Comparison of ENCODE assay signal across 1 cellular context in the genomic region with DNA sequence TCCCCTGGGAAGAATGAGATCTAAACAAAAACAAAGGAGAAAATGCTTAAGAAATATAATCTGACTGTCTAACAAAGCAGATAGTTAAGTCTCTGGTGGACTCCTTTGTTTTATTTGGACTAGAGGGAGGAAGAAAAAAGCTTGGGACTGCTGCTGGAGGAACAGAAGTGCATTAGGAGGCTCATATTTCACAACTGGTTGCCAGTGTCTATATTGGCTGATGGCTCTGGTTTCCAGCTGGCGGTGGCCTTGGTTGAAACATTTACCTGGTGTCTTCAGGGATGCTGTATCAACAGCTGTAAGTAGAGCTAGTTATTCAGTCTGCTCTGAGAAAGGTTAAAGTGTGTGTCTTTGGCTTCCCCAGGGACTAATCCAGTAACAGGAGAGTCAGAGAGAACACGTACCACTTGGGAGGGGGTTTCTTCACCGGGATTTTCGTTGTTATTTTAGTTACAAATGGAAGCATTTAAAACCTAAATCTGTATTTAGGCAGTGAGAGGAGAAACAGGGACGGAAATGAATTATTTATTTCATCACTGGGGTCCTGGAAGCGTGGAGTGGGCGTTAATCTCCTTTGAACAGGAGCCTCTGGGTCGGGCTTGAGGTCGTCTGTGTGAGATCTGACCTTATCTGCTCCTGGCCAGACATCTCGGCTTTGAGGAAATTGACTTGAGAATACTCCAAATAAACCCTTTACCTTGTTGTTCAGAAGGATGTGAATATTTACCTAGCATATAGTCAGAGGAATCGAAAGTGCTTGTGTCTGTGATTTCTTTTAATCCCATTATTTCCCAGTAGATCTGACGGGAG.
TF ChIP-seq lines count a peak whose summit lies in the region.

No MANE protein-coding gene starts in this region.

TF ChIP-seq in K562, 482 proteins besides CTCF, POLR2A, EP300 and RAD21 (continued from another document and continues in another):
- TF ChIP-seq, protein P1, sequence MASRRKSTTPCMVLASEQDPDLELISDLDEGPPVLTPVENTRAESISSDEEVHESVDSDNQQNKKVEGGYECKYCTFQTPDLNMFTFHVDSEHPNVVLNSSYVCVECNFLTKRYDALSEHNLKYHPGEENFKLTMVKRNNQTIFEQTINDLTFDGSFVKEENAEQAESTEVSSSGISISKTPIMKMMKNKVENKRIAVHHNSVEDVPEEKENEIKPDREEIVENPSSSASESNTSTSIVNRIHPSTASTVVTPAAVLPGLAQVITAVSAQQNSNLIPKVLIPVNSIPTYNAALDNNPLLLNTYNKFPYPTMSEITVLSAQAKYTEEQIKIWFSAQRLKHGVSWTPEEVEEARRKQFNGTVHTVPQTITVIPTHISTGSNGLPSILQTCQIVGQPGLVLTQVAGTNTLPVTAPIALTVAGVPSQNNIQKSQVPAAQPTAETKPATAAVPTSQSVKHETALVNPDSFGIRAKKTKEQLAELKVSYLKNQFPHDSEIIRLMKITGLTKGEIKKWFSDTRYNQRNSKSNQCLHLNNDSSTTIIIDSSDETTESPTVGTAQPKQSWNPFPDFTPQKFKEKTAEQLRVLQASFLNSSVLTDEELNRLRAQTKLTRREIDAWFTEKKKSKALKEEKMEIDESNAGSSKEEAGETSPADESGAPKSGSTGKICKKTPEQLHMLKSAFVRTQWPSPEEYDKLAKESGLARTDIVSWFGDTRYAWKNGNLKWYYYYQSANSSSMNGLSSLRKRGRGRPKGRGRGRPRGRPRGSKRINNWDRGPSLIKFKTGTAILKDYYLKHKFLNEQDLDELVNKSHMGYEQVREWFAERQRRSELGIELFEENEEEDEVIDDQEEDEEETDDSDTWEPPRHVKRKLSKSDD (conservative IDR thresholded peaks at IDR 0.05; ENCODE audit: low read length), result no peak
- TF ChIP-seq, protein P2, sequence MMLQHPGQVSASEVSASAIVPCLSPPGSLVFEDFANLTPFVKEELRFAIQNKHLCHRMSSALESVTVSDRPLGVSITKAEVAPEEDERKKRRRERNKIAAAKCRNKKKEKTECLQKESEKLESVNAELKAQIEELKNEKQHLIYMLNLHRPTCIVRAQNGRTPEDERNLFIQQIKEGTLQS (IDR thresholded peaks at IDR 0.05), result peak; percentile 39; the same call in 1 of the 2 replicates
- TF ChIP-seq, protein P2 (CRISPR knock-in tag; conservative IDR thresholded peaks at IDR 0.05), result no peak
- TF ChIP-seq PTBP1 (IDR thresholded peaks at IDR 0.05; ENCODE audit: low read depth, low read length) (no peak), MEIS2 (IDR thresholded peaks at IDR 0.05; ENCODE audit: partially characterized antibody) (peak; percentile 51), CBFA2T3 (IDR thresholded peaks at IDR 0.05) (peak; percentile 94), ZNF584 (CRISPR knock-in tag; IDR thresholded peaks at IDR 0.05; ENCODE audit: low read depth) (no peak), ZC3H11A (IDR thresholded peaks at IDR 0.05; ENCODE audit: low read depth, low read length) (no peak), ZNF766 (CRISPR knock-in tag; conservative IDR thresholded peaks at IDR 0.05) (peak; percentile 98), ZNF668 (CRISPR knock-in tag; IDR thresholded peaks at IDR 0.05) (no peak), CCNT2 (IDR thresholded peaks at IDR 0.05; ENCODE audit: borderline replicate concordance, extremely low read depth, insufficient read length, low read depth, low read length) (peak; percentile 50), RFX1 (IDR thresholded peaks at IDR 0.05) (no peak), ZNF143 (CRISPR knock-in tag; IDR thresholded peaks at IDR 0.05) (no peak), NRF1 (conservative IDR thresholded peaks at IDR 0.05 in 1 of 2, IDR thresholded peaks at IDR 0.05 in 1 of 2) (no peak), POU5F1 (IDR thresholded peaks at IDR 0.05; ENCODE audit: borderline replicate concordance, low read depth, low read length, partially characterized antibody) (no peak), ZNF217 (CRISPR knock-in tag; IDR thresholded peaks at IDR 0.05) (no peak), POLR2H (tag; IDR thresholded peaks at IDR 0.05; ENCODE audit: low read depth) (no peak), ZNF224 (CRISPR knock-in tag; IDR thresholded peaks at IDR 0.05) (no peak), ZNF696 (CRISPR knock-in tag; conservative IDR thresholded peaks at IDR 0.05) (no peak), NFATC3 (IDR thresholded peaks at IDR 0.05) (no peak), POLR2AphosphoS5 (IDR thresholded peaks at IDR 0.05; ENCODE audit: control insufficient read depth, insufficient read depth, low read depth, low read length) (peak; percentile 80; the same call in 1 of the 2 replicates), HDAC3 (IDR thresholded peaks at IDR 0.05; ENCODE audit: borderline replicate concordance, partially characterized antibody) (peak; percentile 59), ZSCAN29 (IDR thresholded peaks at IDR 0.05) (no peak), ETV1 (tag; conservative IDR thresholded peaks at IDR 0.05; ENCODE audit: low read depth) (no peak), FUS (optimal IDR thresholded peaks at IDR 0.05; ENCODE audit: low read depth, low read length) (no peak), STAT5A (IDR thresholded peaks at IDR 0.05; ENCODE audit: borderline replicate concordance, low read length) (peak; percentile 83), SMARCE1 (IDR thresholded peaks at IDR 0.05) (peak; percentile 83), CC2D1A (IDR thresholded peaks at IDR 0.05) (0 out of 2 replicates have a peak, but pooled peaks have one; percentile 26), NEUROD1 (IDR thresholded peaks at IDR 0.05; ENCODE audit: borderline replicate concordance, low read depth, low read length, partially characterized antibody) (peak; percentile 42), ZNF57 (CRISPR knock-in tag; IDR thresholded peaks at IDR 0.05) (no peak), SOX6 (IDR thresholded peaks at IDR 0.05) (peak; percentile 67), ZNF134 (CRISPR knock-in tag; conservative IDR thresholded peaks at IDR 0.05) (no peak), ASH1L (IDR thresholded peaks at IDR 0.05; ENCODE audit: borderline replicate concordance, low read depth, partially characterized antibody) (no peak), ZNF282 (CRISPR knock-in tag; IDR thresholded peaks at IDR 0.05) (no peak), ZNF436 (CRISPR knock-in tag; IDR thresholded peaks at IDR 0.05) (no peak), ZNF830 (CRISPR knock-in tag; IDR thresholded peaks at IDR 0.05) (no peak), PML (IDR thresholded peaks at IDR 0.05; ENCODE audit: low read length) (peak; percentile 89), PRPF4 (IDR thresholded peaks at IDR 0.05; ENCODE audit: insufficient read depth, low read depth, low read length, poor library complexity, severe bottlenecking) (no peak), PCBP1 (IDR thresholded peaks at IDR 0.05; ENCODE audit: low read depth, low read length, poor library complexity, severe bottlenecking) (no peak), ZNF263 (CRISPR knock-in tag; IDR thresholded peaks at IDR 0.05; ENCODE audit: borderline replicate concordance) (no peak)
- TF ChIP-seq, protein P3, sequence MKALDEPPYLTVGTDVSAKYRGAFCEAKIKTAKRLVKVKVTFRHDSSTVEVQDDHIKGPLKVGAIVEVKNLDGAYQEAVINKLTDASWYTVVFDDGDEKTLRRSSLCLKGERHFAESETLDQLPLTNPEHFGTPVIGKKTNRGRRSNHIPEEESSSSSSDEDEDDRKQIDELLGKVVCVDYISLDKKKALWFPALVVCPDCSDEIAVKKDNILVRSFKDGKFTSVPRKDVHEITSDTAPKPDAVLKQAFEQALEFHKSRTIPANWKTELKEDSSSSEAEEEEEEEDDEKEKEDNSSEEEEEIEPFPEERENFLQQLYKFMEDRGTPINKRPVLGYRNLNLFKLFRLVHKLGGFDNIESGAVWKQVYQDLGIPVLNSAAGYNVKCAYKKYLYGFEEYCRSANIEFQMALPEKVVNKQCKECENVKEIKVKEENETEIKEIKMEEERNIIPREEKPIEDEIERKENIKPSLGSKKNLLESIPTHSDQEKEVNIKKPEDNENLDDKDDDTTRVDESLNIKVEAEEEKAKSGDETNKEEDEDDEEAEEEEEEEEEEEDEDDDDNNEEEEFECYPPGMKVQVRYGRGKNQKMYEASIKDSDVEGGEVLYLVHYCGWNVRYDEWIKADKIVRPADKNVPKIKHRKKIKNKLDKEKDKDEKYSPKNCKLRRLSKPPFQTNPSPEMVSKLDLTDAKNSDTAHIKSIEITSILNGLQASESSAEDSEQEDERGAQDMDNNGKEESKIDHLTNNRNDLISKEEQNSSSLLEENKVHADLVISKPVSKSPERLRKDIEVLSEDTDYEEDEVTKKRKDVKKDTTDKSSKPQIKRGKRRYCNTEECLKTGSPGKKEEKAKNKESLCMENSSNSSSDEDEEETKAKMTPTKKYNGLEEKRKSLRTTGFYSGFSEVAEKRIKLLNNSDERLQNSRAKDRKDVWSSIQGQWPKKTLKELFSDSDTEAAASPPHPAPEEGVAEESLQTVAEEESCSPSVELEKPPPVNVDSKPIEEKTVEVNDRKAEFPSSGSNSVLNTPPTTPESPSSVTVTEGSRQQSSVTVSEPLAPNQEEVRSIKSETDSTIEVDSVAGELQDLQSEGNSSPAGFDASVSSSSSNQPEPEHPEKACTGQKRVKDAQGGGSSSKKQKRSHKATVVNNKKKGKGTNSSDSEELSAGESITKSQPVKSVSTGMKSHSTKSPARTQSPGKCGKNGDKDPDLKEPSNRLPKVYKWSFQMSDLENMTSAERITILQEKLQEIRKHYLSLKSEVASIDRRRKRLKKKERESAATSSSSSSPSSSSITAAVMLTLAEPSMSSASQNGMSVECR (CRISPR knock-in tag; IDR thresholded peaks at IDR 0.05), result no peak
- TF ChIP-seq, protein P4, sequence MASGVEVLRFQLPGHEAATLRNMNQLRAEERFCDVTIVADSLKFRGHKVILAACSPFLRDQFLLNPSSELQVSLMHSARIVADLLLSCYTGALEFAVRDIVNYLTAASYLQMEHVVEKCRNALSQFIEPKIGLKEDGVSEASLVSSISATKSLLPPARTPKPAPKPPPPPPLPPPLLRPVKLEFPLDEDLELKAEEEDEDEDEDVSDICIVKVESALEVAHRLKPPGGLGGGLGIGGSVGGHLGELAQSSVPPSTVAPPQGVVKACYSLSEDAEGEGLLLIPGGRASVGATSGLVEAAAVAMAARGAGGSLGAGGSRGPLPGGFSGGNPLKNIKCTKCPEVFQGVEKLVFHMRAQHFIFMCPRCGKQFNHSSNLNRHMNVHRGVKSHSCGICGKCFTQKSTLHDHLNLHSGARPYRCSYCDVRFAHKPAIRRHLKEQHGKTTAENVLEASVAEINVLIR (CRISPR knock-in tag; IDR thresholded peaks at IDR 0.05), result no peak
- TF ChIP-seq, protein P5, sequence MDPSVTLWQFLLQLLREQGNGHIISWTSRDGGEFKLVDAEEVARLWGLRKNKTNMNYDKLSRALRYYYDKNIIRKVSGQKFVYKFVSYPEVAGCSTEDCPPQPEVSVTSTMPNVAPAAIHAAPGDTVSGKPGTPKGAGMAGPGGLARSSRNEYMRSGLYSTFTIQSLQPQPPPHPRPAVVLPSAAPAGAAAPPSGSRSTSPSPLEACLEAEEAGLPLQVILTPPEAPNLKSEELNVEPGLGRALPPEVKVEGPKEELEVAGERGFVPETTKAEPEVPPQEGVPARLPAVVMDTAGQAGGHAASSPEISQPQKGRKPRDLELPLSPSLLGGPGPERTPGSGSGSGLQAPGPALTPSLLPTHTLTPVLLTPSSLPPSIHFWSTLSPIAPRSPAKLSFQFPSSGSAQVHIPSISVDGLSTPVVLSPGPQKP (CRISPR knock-in tag; IDR thresholded peaks at IDR 0.05), result no peak
- TF ChIP-seq, protein P6, sequence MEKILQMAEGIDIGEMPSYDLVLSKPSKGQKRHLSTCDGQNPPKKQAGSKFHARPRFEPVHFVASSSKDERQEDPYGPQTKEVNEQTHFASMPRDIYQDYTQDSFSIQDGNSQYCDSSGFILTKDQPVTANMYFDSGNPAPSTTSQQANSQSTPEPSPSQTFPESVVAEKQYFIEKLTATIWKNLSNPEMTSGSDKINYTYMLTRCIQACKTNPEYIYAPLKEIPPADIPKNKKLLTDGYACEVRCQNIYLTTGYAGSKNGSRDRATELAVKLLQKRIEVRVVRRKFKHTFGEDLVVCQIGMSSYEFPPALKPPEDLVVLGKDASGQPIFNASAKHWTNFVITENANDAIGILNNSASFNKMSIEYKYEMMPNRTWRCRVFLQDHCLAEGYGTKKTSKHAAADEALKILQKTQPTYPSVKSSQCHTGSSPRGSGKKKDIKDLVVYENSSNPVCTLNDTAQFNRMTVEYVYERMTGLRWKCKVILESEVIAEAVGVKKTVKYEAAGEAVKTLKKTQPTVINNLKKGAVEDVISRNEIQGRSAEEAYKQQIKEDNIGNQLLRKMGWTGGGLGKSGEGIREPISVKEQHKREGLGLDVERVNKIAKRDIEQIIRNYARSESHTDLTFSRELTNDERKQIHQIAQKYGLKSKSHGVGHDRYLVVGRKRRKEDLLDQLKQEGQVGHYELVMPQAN (IDR thresholded peaks at IDR 0.05; ENCODE audit: borderline replicate concordance), result no peak
- TF ChIP-seq, protein P7, sequence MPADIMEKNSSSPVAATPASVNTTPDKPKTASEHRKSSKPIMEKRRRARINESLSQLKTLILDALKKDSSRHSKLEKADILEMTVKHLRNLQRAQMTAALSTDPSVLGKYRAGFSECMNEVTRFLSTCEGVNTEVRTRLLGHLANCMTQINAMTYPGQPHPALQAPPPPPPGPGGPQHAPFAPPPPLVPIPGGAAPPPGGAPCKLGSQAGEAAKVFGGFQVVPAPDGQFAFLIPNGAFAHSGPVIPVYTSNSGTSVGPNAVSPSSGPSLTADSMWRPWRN (IDR thresholded peaks at IDR 0.05; ENCODE audit: low read depth), result peak; percentile 92
- TF ChIP-seq, protein P8, sequence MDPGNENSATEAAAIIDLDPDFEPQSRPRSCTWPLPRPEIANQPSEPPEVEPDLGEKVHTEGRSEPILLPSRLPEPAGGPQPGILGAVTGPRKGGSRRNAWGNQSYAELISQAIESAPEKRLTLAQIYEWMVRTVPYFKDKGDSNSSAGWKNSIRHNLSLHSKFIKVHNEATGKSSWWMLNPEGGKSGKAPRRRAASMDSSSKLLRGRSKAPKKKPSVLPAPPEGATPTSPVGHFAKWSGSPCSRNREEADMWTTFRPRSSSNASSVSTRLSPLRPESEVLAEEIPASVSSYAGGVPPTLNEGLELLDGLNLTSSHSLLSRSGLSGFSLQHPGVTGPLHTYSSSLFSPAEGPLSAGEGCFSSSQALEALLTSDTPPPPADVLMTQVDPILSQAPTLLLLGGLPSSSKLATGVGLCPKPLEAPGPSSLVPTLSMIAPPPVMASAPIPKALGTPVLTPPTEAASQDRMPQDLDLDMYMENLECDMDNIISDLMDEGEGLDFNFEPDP (CRISPR knock-in tag; IDR thresholded peaks at IDR 0.05), result no peak
- TF ChIP-seq, protein P9, sequence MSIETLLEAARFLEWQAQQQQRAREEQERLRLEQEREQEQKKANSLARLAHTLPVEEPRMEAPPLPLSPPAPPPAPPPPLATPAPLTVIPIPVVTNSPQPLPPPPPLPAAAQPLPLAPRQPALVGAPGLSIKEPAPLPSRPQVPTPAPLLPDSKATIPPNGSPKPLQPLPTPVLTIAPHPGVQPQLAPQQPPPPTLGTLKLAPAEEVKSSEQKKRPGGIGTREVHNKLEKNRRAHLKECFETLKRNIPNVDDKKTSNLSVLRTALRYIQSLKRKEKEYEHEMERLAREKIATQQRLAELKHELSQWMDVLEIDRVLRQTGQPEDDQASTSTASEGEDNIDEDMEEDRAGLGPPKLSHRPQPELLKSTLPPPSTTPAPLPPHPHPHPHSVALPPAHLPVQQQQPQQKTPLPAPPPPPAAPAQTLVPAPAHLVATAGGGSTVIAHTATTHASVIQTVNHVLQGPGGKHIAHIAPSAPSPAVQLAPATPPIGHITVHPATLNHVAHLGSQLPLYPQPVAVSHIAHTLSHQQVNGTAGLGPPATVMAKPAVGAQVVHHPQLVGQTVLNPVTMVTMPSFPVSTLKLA (conservative IDR thresholded peaks at IDR 0.05), result 0 out of 4 replicates have a peak, but pooled peaks of 1 of the 2 experiments have one; percentile 23
